ENCODE assay signal across 8 cellular contexts in the genomic region with DNA sequence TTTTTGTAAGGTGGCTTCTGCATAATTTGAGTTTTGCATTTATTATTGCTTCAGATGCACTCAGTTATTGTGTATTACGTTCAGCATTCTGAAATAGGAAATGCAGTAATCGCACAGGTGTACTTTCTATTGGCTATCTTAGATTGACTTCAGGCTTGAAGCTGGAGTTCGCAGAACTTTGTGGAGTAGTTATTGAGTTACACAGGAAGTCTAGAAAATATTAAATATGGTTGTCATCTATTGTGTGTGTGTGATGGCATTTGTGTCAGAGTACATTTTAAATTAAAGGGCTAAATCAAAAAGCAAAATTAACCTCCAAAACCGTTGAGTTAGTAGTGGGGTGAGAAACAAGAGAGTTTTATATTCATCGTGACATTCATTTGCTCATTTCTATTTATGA. TPM values are rescaled to one million over a fixed set of nuclear protein-coding genes. Genes with fewer than 3 reads are reported as not detected.
DNase-seq lines count a peak whose midpoint lies in the region; ATAC-seq and TF ChIP-seq lines count a peak whose summit lies in the region.

No MANE protein-coding gene starts in this region.

- TF ChIP-seq CTCF in cardiac muscle cell (IDR thresholded peaks at IDR 0.05; ENCODE audit: low read depth, low read length) (no peak), VCaP (conservative IDR thresholded peaks at IDR 0.05) (no peak), hepatocyte (IDR thresholded peaks at IDR 0.05; ENCODE audit: poor library complexity) (no peak), GM20000 (IDR thresholded peaks at IDR 0.05; ENCODE audit: extremely low read depth, missing control alignments) (no peak)

- H3K27ac ChIP-seq in cardiac muscle cell, result peak overlapping the region; percentile 98
- peak overlapping the region; percentile 100 for H3K27ac ChIP-seq in VCaP
- peak overlapping the region; percentile 100 for H3K27ac ChIP-seq in hepatocyte

- peaks cover 12% of the 10 kb centered on the region for H4K20me1 ChIP-seq in hepatocyte (ENCODE audit: insufficient read depth, poor library complexity, severe bottlenecking)

- H3K27me3 ChIP-seq in cardiac muscle cell (no peaks in the 10 kb centered on the region), hepatocyte (no peaks in the 10 kb centered on the region)

- peaks cover 64% of the 10 kb centered on the region for H3K79me2 ChIP-seq in hepatocyte

- H3K4me1 ChIP-seq in cardiac muscle cell (ENCODE audit: low read depth) (peaks cover 27% of the 10 kb centered on the region), hepatocyte (ENCODE audit: insufficient read depth) (peaks cover 25% of the 10 kb centered on the region)

- WGBS in hepatocyte (ENCODE audit: low lambda C conversion rate, missing lambda C conversion rate), result 56% methylated on average over 5 of the region's 5 CpGs

- H3K9me2 ChIP-seq in hepatocyte (replicated peaks; ENCODE audit: insufficient read depth), result no peaks in the 10 kb centered on the region

- H3K9me3 ChIP-seq in cardiac muscle cell (ENCODE audit: low read depth) (no peaks in the 10 kb centered on the region), hepatocyte (ENCODE audit: low read depth) (peaks cover 5% of the 10 kb centered on the region)

- H3K36me3 ChIP-seq in cardiac muscle cell, result no peaks in the 10 kb centered on the region
- no peaks in the 10 kb centered on the region for H3K36me3 ChIP-seq in hepatocyte (replicated peaks; ENCODE audit: insufficient read depth, low read depth)

- H3K4me3 ChIP-seq in cardiac muscle cell (peak overlapping the region; percentile 73), hepatocyte (peak overlapping the region; percentile 80)

- no peak for ATAC-seq in Right ventricle myocardium inferior
- no peak for ATAC-seq in GM21737 (IDR thresholded peaks at IDR 0.05; ENCODE audit: unreplicated experiment)

- no peak overlapping the region for H2AFZ ChIP-seq in hepatocyte

- no peak for DNase-seq in cardiac muscle cell (ENCODE audit: low read depth in 1 of 2, low spot score in 1 of 2)
- no peak for DNase-seq in Right ventricle myocardium inferior (ENCODE audit: missing footprints)
- no peak for DNase-seq in hepatocyte (ENCODE audit: low spot score)
- peak; percentile 16 for DNase-seq in superior temporal gyrus (ENCODE audit: extremely low spot score)
- no peak for DNase-seq in stimulated activated CD4-positive, alpha-beta T cell treated with anti-CD3 and anti-CD28 coated beads, Interleukin-4, amount 100 ng/mL, for 24 hours
- DNase-seq in GM20000 (ENCODE audit: low spot score), result no peak

- H3K4me2 ChIP-seq in hepatocyte, result peak overlapping the region; percentile 85

- intact Hi-C loops in Right ventricle myocardium inferior (cut with DNase I), result no loop called here

RNA-seq across cellular contexts. Expression of a gene that starts 2.7 kb away (rescaled TPM):
- 27.4 and 40.3 TPM in 2 replicates for total RNA-seq in cardiac muscle cell
- 17.3 and 36.2 TPM in 2 replicates for polyA plus RNA-seq in cardiac muscle cell
- total RNA-seq in Right ventricle myocardium inferior, result 11.9 TPM
- total RNA-seq in hepatocyte, result 26.8 and 29.7 TPM in 2 replicates
- 11.9 and 13.2 TPM in 2 replicates for polyA plus RNA-seq in hepatocyte
